In genomic region chr6:72084992-72085569, GRCh38 we compare ENCODE assay signal across 8 cellular contexts.
DNase-seq lines count a peak whose midpoint lies in the region; ATAC-seq and TF ChIP-seq lines count a peak whose summit lies in the region.

No MANE protein-coding gene starts in this region.

- TF ChIP-seq CTCF in GM12873 (IDR thresholded peaks at IDR 0.05; ENCODE audit: insufficient read depth, low read depth, low read length, missing control alignments) (peak; percentile 30), WERI-Rb-1 (IDR thresholded peaks at IDR 0.05; ENCODE audit: low read depth, low read length) (no peak)

- no peak overlapping the region for H2BK120ac ChIP-seq in neuronal stem cell (ENCODE audit: low read depth, low read length)

- H3K18ac ChIP-seq in neuronal stem cell (ENCODE audit: low read length), result no peak overlapping the region

- H3K23ac ChIP-seq in neuronal stem cell (ENCODE audit: low read depth, low read length, poor library complexity), result no peak overlapping the region

- H3K4ac ChIP-seq in neuronal stem cell (ENCODE audit: low read length), result no peak overlapping the region

- no peak overlapping the region for H2AK5ac ChIP-seq in neuronal stem cell (ENCODE audit: low read depth, low read length)

- H3K4me3 ChIP-seq in neuronal stem cell (ENCODE audit: low read length in 2 of 2), result no peak overlapping the region
- no peak overlapping the region for H3K4me3 ChIP-seq in WERI-Rb-1 (ENCODE audit: low read depth, low read length)

- no peak overlapping the region for H3K9ac ChIP-seq in neuronal stem cell (ENCODE audit: low read depth, low read length, poor library complexity)

- no peak overlapping the region for H4K91ac ChIP-seq in neuronal stem cell (ENCODE audit: low read depth, low read length, poor library complexity)

- H4K8ac ChIP-seq in neuronal stem cell (ENCODE audit: low read depth, low read length), result no peak overlapping the region

- no peak overlapping the region for H2BK5ac ChIP-seq in neuronal stem cell (ENCODE audit: low read length)

- no peak overlapping the region for H2BK12ac ChIP-seq in neuronal stem cell (ENCODE audit: low read length)

- H3K36me3 ChIP-seq in neuronal stem cell (replicated peaks in 1 of 2; ENCODE audit: control insufficient read depth in 2 of 2, insufficient read depth in 2 of 2, low read length in 2 of 2), result no peaks in the 10 kb centered on the region
- H3K36me3 ChIP-seq in WERI-Rb-1, result no peaks in the 10 kb centered on the region

- H2BK15ac ChIP-seq in neuronal stem cell (ENCODE audit: low read length), result no peak overlapping the region

- no peak overlapping the region for H2AFZ ChIP-seq in neuronal stem cell (ENCODE audit: low read length)

- H3K14ac ChIP-seq in neuronal stem cell (ENCODE audit: low read length), result no peak overlapping the region

- H3K4me2 ChIP-seq in neuronal stem cell (ENCODE audit: insufficient read depth, low read length, poor library complexity, severe bottlenecking), result no peak overlapping the region

- H3K9me3 ChIP-seq in neuronal stem cell (replicated peaks in 1 of 2; ENCODE audit: control insufficient read depth in 2 of 2, insufficient read depth in 1 of 2, low read depth in 1 of 2, low read length in 2 of 2) (no peaks in the 10 kb centered on the region), WERI-Rb-1 (ENCODE audit: severe bottlenecking) (no peaks in the 10 kb centered on the region)

- peaks cover 0 to 3% of the 10 kb centered on the region in 2 donors for H3K4me1 ChIP-seq in neuronal stem cell (ENCODE audit: control insufficient read depth in 2 of 2, insufficient read depth in 1 of 2, low read depth in 1 of 2, low read length in 2 of 2)

- H3K79me1 ChIP-seq in neuronal stem cell (ENCODE audit: low read depth, low read length), result no peaks in the 10 kb centered on the region

- H3K27me3 ChIP-seq in neuronal stem cell (ENCODE audit: control insufficient read depth in 3 of 3, insufficient read depth in 3 of 3, low read depth in 1 of 3, low read length in 3 of 3) (no peaks in the 10 kb centered on the region), WERI-Rb-1 (ENCODE audit: insufficient read depth, low read depth, severe bottlenecking) (no peaks in the 10 kb centered on the region)

- WGBS in neuronal stem cell (ENCODE audit: extremely low coverage in 2 of 2, insufficient read length in 2 of 2, insufficient replicate concordance in 1 of 2), 2 donors, result no CpG with 5 or more reads among the region's 1 CpG

- H3K27ac ChIP-seq in neuronal stem cell (replicated peaks; ENCODE audit: low read length), result no peak overlapping the region
- H3K27ac ChIP-seq in WERI-Rb-1, result no peak overlapping the region

- DNase-seq in NCI-H2171 treated with DMSO at 0.1 percent for 48 hours (lab: John Stamatoyannopoulos, UW) (peak; percentile 6), cerebellum (ENCODE audit: low spot score) (peak; percentile 22), neuronal stem cell (ENCODE audit: low spot score) (peak; percentile 15), WERI-Rb-1 (no peak), NCI-H2029 (lab: John Stamatoyannopoulos, UW) (no peak)
- DNase-seq in stimulated activated CD4-positive, alpha-beta T cell treated with anti-CD3 and anti-CD28 coated beads, Interleukin-1b, Interleukin-23, amount 100 ng/mL, for 48 hours, result no peak

- no peak for ATAC-seq in GM21423 (IDR thresholded peaks at IDR 0.05; ENCODE audit: unreplicated experiment)

Comparison
In these comparisons a context has a peak if more than half of its experiments do, and no peak if none do; other contexts are left out.
1. DNase-seq: peak in NCI-H2171 treated with DMSO at 0.1 percent for 48 hours (single experiment), cerebellum (single experiment) and neuronal stem cell (single experiment); none in WERI-Rb-1 (single experiment), stimulated activated CD4-positive, alpha-beta T cell treated with anti-CD3 and anti-CD28 coated beads, Interleukin-1b, Interleukin-23, amount 100 ng/mL, for 48 hours (single experiment) and NCI-H2029 (single experiment).